In genomic region chr2:135985018-135985825, GRCh38 we compare ENCODE assay signal across 1 cellular context.
TF ChIP-seq lines count a peak whose summit lies in the region.

TSS of gene DARS1 (minus strand) at chr2:135985626. CDS start at chr2:135985468, 158 bp downstream.

TF ChIP-seq in HepG2, 621 proteins besides CTCF, POLR2A, EP300 and RAD21 (continued from another document and continues in another):
- TF ChIP-seq ZNF646 (CRISPR knock-in tag; IDR thresholded peaks at IDR 0.05) (0 out of 2 replicates have a peak, but pooled peaks have one; percentile 4), ZNF235 (CRISPR knock-in tag; IDR thresholded peaks at IDR 0.05; ENCODE audit: borderline replicate concordance) (peak; percentile 85; the same call in 1 of the 2 replicates), ZNF20 (CRISPR knock-in tag; IDR thresholded peaks at IDR 0.05) (no peak), ZNF33B (CRISPR knock-in tag; IDR thresholded peaks at IDR 0.05) (peak; percentile 98), HCFC1 (IDR thresholded peaks at IDR 0.05; ENCODE audit: low read depth, low read length) (peak; percentile 33; the same call in 1 of the 2 replicates), SMAD9 (CRISPR knock-in tag; IDR thresholded peaks at IDR 0.05) (peak; percentile 78), KDM2A (CRISPR knock-in tag; IDR thresholded peaks at IDR 0.05; ENCODE audit: borderline replicate concordance, low read depth) (peak; percentile 97), ZNF614 (CRISPR knock-in tag; IDR thresholded peaks at IDR 0.05; ENCODE audit: borderline replicate concordance) (peak; percentile 54; the same call in 1 of the 2 replicates), ZNF460 (CRISPR knock-in tag; IDR thresholded peaks at IDR 0.05; ENCODE audit: borderline replicate concordance) (peak; percentile 11; the same call in 1 of the 2 replicates), ZNF737 (CRISPR knock-in tag; IDR thresholded peaks at IDR 0.05; ENCODE audit: borderline replicate concordance) (no peak; the same call in 1 of the 2 replicates), ZNF546 (CRISPR knock-in tag; conservative IDR thresholded peaks at IDR 0.05) (peak; percentile 96), NFE2 (CRISPR knock-in tag; IDR thresholded peaks at IDR 0.05) (peak; percentile 50; the same call in 1 of the 2 replicates), ZNF629 (CRISPR knock-in tag; conservative IDR thresholded peaks at IDR 0.05) (peak; percentile 19; the same call in 1 of the 2 replicates), HOXA5 (CRISPR knock-in tag; IDR thresholded peaks at IDR 0.05) (peak; percentile 98), SIN3A (IDR thresholded peaks at IDR 0.05; ENCODE audit: borderline replicate concordance, low read depth, low read length) (peak; percentile 63), POGK (CRISPR knock-in tag; conservative IDR thresholded peaks at IDR 0.05) (peak; percentile 96), PATZ1 (CRISPR knock-in tag; IDR thresholded peaks at IDR 0.05) (peak; percentile 77), ZNF605 (CRISPR knock-in tag; IDR thresholded peaks at IDR 0.05) (peak; percentile 54), KDM6A (CRISPR knock-in tag; IDR thresholded peaks at IDR 0.05; ENCODE audit: low read depth) (no peak), ZBTB20 (CRISPR knock-in tag; IDR thresholded peaks at IDR 0.05; ENCODE audit: borderline replicate concordance, low read depth) (peak; percentile 74), BRD4 (CRISPR knock-in tag; IDR thresholded peaks at IDR 0.05) (peak; percentile 84; the same call in 1 of the 2 replicates), FOXC1 (CRISPR knock-in tag; IDR thresholded peaks at IDR 0.05; ENCODE audit: borderline replicate concordance) (peak; percentile 98), SRF (IDR thresholded peaks at IDR 0.05; ENCODE audit: low read depth, low read length) (no peak), THRA (CRISPR knock-in tag; IDR thresholded peaks at IDR 0.05; ENCODE audit: borderline replicate concordance) (peak; percentile 32; the same call in 1 of the 2 replicates), ZFX (CRISPR knock-in tag; IDR thresholded peaks at IDR 0.05; ENCODE audit: low read depth) (peak; percentile 98), ZNF776 (CRISPR knock-in tag; IDR thresholded peaks at IDR 0.05) (peak; percentile 76), CAMTA2 (CRISPR knock-in tag; IDR thresholded peaks at IDR 0.05; ENCODE audit: borderline replicate concordance) (no peak; the same call in 1 of the 2 replicates), ZNF512 (CRISPR knock-in tag; IDR thresholded peaks at IDR 0.05) (no peak), TOPORS (CRISPR knock-in tag; IDR thresholded peaks at IDR 0.05) (peak; percentile 68), IRF1 (CRISPR knock-in tag; IDR thresholded peaks at IDR 0.05; ENCODE audit: low read depth) (no peak), ZBTB46 (CRISPR knock-in tag; IDR thresholded peaks at IDR 0.05; ENCODE audit: borderline replicate concordance) (no peak), ZFP37 (CRISPR knock-in tag; IDR thresholded peaks at IDR 0.05; ENCODE audit: borderline replicate concordance) (peak; percentile 80), IRF2 (CRISPR knock-in tag; IDR thresholded peaks at IDR 0.05) (no peak; the same call in none of the 2 replicates), ATRX (CRISPR knock-in tag; IDR thresholded peaks at IDR 0.05; ENCODE audit: borderline replicate concordance) (no peak), ZBTB7B (CRISPR knock-in tag; IDR thresholded peaks at IDR 0.05) (peak; percentile 97), WIZ (CRISPR knock-in tag; IDR thresholded peaks at IDR 0.05) (peak; percentile 25; the same call in 1 of the 2 replicates), ZNF607 (CRISPR knock-in tag; IDR thresholded peaks at IDR 0.05; ENCODE audit: borderline replicate concordance) (peak; percentile 98), FOXO1 (CRISPR knock-in tag; IDR thresholded peaks at IDR 0.05) (peak; percentile 72), ATF4 (CRISPR knock-in tag; IDR thresholded peaks at IDR 0.05) (0 out of 4 replicates have a peak, but pooled peaks of 1 of the 2 experiments have one; percentile 33), ATF5 (CRISPR knock-in tag; IDR thresholded peaks at IDR 0.05; ENCODE audit: low read depth) (no peak), TBX2 (CRISPR knock-in tag; IDR thresholded peaks at IDR 0.05; ENCODE audit: borderline replicate concordance) (peak; percentile 87; the same call in 1 of the 2 replicates), HNRNPH1 (optimal IDR thresholded peaks at IDR 0.05; ENCODE audit: low read depth, low read length) (peak; percentile 88), ZNF616 (CRISPR knock-in tag; IDR thresholded peaks at IDR 0.05; ENCODE audit: low read depth) (peak; percentile 42), CREB1 (IDR thresholded peaks at IDR 0.05) (peak; percentile 75), CREB1 (CRISPR knock-in tag; IDR thresholded peaks at IDR 0.05) (peak; percentile 77), NFATC3 (CRISPR knock-in tag; IDR thresholded peaks at IDR 0.05) (peak; percentile 92), ZNF33A (CRISPR knock-in tag; IDR thresholded peaks at IDR 0.05; ENCODE audit: borderline replicate concordance) (0 out of 2 replicates have a peak, but pooled peaks have one; percentile 7), ZNF780A (CRISPR knock-in tag; IDR thresholded peaks at IDR 0.05) (0 out of 2 replicates have a peak, but pooled peaks have one; percentile 40), THYN1 (CRISPR knock-in tag; IDR thresholded peaks at IDR 0.05; ENCODE audit: borderline replicate concordance, low read depth) (no peak), RXRA (CRISPR knock-in tag; IDR thresholded peaks at IDR 0.05) (peak; percentile 81)
